Comparison of ENCODE assay signal across 2 cellular contexts in genomic region chr3:121601212-121601812, GRCh38.
A peak's percentile ranks its signal among the peaks of the same experiment; 100 is the strongest.
TF ChIP-seq lines count a peak whose summit lies in the region.

No MANE protein-coding gene starts in this region.

TF ChIP-seq in K562, 482 proteins besides CTCF, POLR2A, EP300 and RAD21:
- peak; percentile 68; the same call in 1 of the 2 replicates for TF ChIP-seq MEF2D (tag; conservative IDR thresholded peaks at IDR 0.05; ENCODE audit: low read depth)
- TF ChIP-seq ZBTB17 (CRISPR knock-in tag; IDR thresholded peaks at IDR 0.05) = no peak

TF ChIP-seq in SK-N-SH treated with all-trans-retinoic acid at 6 μM for 48 hours, 23 proteins besides CTCF, POLR2A, EP300 and RAD21:
- TF ChIP-seq OSR1 (CRISPR knock-in tag; IDR thresholded peaks at IDR 0.05) (no peak), POU6F1 (CRISPR knock-in tag; IDR thresholded peaks at IDR 0.05; ENCODE audit: borderline replicate concordance, low read depth) (no peak), ARNTL (CRISPR knock-in tag; IDR thresholded peaks at IDR 0.05; ENCODE audit: borderline replicate concordance, low read depth) (no peak), PPARA (CRISPR knock-in tag; IDR thresholded peaks at IDR 0.05; ENCODE audit: borderline replicate concordance) (no peak), PATZ1 (CRISPR knock-in tag; IDR thresholded peaks at IDR 0.05; ENCODE audit: borderline replicate concordance) (no peak), CSDC2 (CRISPR knock-in tag; IDR thresholded peaks at IDR 0.05) (no peak), CREB5 (CRISPR knock-in tag; IDR thresholded peaks at IDR 0.05; ENCODE audit: low read depth) (no peak), RARB (CRISPR knock-in tag; IDR thresholded peaks at IDR 0.05) (no peak), SNAI2 (CRISPR knock-in tag; IDR thresholded peaks at IDR 0.05) (no peak), TSHZ2 (CRISPR knock-in tag; IDR thresholded peaks at IDR 0.05) (no peak), ZNF8 (CRISPR knock-in tag; IDR thresholded peaks at IDR 0.05) (no peak), CSRNP3 (CRISPR knock-in tag; IDR thresholded peaks at IDR 0.05) (no peak), ZNF70 (CRISPR knock-in tag; IDR thresholded peaks at IDR 0.05) (no peak), TOX (CRISPR knock-in tag; IDR thresholded peaks at IDR 0.05; ENCODE audit: borderline replicate concordance) (no peak), ZFP3 (CRISPR knock-in tag; IDR thresholded peaks at IDR 0.05) (no peak), ZFP30 (CRISPR knock-in tag; IDR thresholded peaks at IDR 0.05) (no peak), GLIS3 (CRISPR knock-in tag; IDR thresholded peaks at IDR 0.05) (no peak), BACH2 (CRISPR knock-in tag; IDR thresholded peaks at IDR 0.05; ENCODE audit: borderline replicate concordance) (no peak), ZC3H10 (CRISPR knock-in tag; IDR thresholded peaks at IDR 0.05) (no peak)
